32 cellular contexts compared by ENCODE assay signal in genomic region chr1:203550846-203551245, GRCh38. TPM values are rescaled to one million over a fixed set of nuclear protein-coding genes. Genes with fewer than 3 reads are reported as not detected.
"Had no signal": no experiment of that assay in that cellular context is flagged by ENCODE, and none has a peak within 500 bp of the region (broad histone marks: within the 10 kb centered on the region; RNA-seq: fewer than 3 reads in every experiment).

No MANE protein-coding gene starts in this region.

- H3K9me3 ChIP-seq: colonic mucosa, mucosa of descending colon, right lobe of liver, stomach, tibial artery, upper lobe of left lung had no signal

- H3K27me3 Mint-ChIP-seq: natural killer cell treated with Interleukin-12 subunit alpha and Interleukin-12 subunit beta and Interleukin-15 and Interleukin-18, amount 100 ng/mL, for 72 hours had no signal

- H3K27me3 ChIP-seq: colonic mucosa, neural progenitor cell, right lobe of liver, stomach, tibial artery, upper lobe of left lung had no signal

- H3K4me3 Mint-ChIP-seq: dendritic cell treated with granulocyte-macrophage colony-stimulating factor and Interleukin-4, amounts not matched to agents 40 ng/mL and 50 ng/mL, for 4 days; endodermal cell; memory B cell; naive B cell; natural killer cell treated with Interleukin-12 subunit alpha and Interleukin-12 subunit beta and Interleukin-15 and Interleukin-18, amount 100 ng/mL, for 72 hours; stimulated activated effector memory CD8-positive, alpha-beta T cell treated with anti-CD3 and anti-CD28 coated beads, Interleukin-12 subunit alpha, Interleukin-12 subunit beta, amount 100 ng/mL, for 72 hours had no signal

- DNase-seq: colonic mucosa; effector CD8-positive, alpha-beta T cell; endodermal cell; head of caudate nucleus; mucosa of descending colon; naive B cell; right lobe of liver; stimulated activated CD4-positive, alpha-beta T cell treated with anti-CD3 and anti-CD28 coated beads, Interleukin-2, amount 100 ng/mL, for 24 hours; stimulated activated CD4-positive, alpha-beta T cell treated with anti-CD3 and anti-CD28 coated beads, Interleukin-4, amount 100 ng/mL, for 24 hours; stimulated activated naive CD4-positive, alpha-beta T cell treated with Interleukin-2 at 50 U/mL for 16 hours; stomach; tibial artery had no signal

- H3K4me2 ChIP-seq: neural progenitor cell had no signal

- H3K9ac ChIP-seq: neural progenitor cell, parathyroid adenoma had no signal

- H3K27ac Mint-ChIP-seq: dendritic cell treated with granulocyte-macrophage colony-stimulating factor and Interleukin-4, amounts not matched to agents 40 ng/mL and 50 ng/mL, for 4 days; memory B cell; naive B cell; natural killer cell treated with Interleukin-12 subunit alpha and Interleukin-12 subunit beta and Interleukin-15 and Interleukin-18, amount 100 ng/mL, for 72 hours; neural progenitor cell; progenitor cell of endocrine pancreas; stimulated activated effector memory CD8-positive, alpha-beta T cell treated with anti-CD3 and anti-CD28 coated beads, Interleukin-12 subunit alpha, Interleukin-12 subunit beta, amount 100 ng/mL, for 72 hours had no signal

- H2AFZ ChIP-seq: neural progenitor cell, parathyroid adenoma had no signal

- H3K27ac ChIP-seq: colonic mucosa, epithelial cell of prostate, neural progenitor cell, parathyroid adenoma, right lobe of liver, tibial artery, upper lobe of left lung had no signal

- H3K79me2 ChIP-seq: parathyroid adenoma had no signal

- H3K9me3 Mint-ChIP-seq: dendritic cell treated with granulocyte-macrophage colony-stimulating factor and Interleukin-4, amounts not matched to agents 40 ng/mL and 50 ng/mL, for 4 days; endodermal cell; memory B cell; naive B cell; natural killer cell treated with Interleukin-12 subunit alpha and Interleukin-12 subunit beta and Interleukin-15 and Interleukin-18, amount 100 ng/mL, for 72 hours; neural progenitor cell; stimulated activated effector memory CD8-positive, alpha-beta T cell treated with anti-CD3 and anti-CD28 coated beads, Interleukin-12 subunit alpha, Interleukin-12 subunit beta, amount 100 ng/mL, for 72 hours had no signal

- H3K4me1 ChIP-seq: colonic mucosa, parathyroid adenoma, right lobe of liver had no signal

- H3K4me3 ChIP-seq: colonic mucosa, lung, mucosa of descending colon, neural progenitor cell, right lobe of liver, stomach, tibial artery, upper lobe of left lung had no signal

- H3K36me3 Mint-ChIP-seq: memory B cell; naive B cell; natural killer cell treated with Interleukin-12 subunit alpha and Interleukin-12 subunit beta and Interleukin-15 and Interleukin-18, amount 100 ng/mL, for 72 hours; neural progenitor cell; stimulated activated effector memory CD8-positive, alpha-beta T cell treated with anti-CD3 and anti-CD28 coated beads, Interleukin-12 subunit alpha, Interleukin-12 subunit beta, amount 100 ng/mL, for 72 hours had no signal

- H3K36me3 ChIP-seq: colonic mucosa, neural progenitor cell, right lobe of liver, stomach, tibial artery, upper lobe of left lung had no signal

- ATAC-seq: esophagus mucosa; mucosa of descending colon; natural killer cell treated with Interleukin-12 subunit alpha and Interleukin-12 subunit beta and Interleukin-15 and Interleukin-18, amount 100 ng/mL, for 72 hours; right lobe of liver; stimulated activated effector memory CD8-positive, alpha-beta T cell treated with anti-CD3 and anti-CD28 coated beads, Interleukin-12 subunit alpha, Interleukin-12 subunit beta, amount 100 ng/mL, for 72 hours had no signal

- H3K4me1 Mint-ChIP-seq: naive B cell had no signal

RNA-seq across cellular contexts. Expression of gene OPTC, which starts 56.9 kb away (rescaled TPM):
- total RNA-seq: chondrocyte; colonic mucosa; esophagus mucosa; fibroblast of villous mesenchyme; frontal cortex; glomerular endothelial cell; liver; lung; mucosa of descending colon; natural killer cell treated with Interleukin-12 subunit alpha and Interleukin-12 subunit beta and Interleukin-15 and Interleukin-18, amount 100 ng/mL, for 72 hours; osteoblast; progenitor cell of endocrine pancreas; right lobe of liver; skeletal muscle tissue; stomach; subcutaneous adipose tissue; temporal lobe; upper lobe of left lung had no signal
